12 cellular contexts compared by ENCODE assay signal in the genomic region with DNA sequence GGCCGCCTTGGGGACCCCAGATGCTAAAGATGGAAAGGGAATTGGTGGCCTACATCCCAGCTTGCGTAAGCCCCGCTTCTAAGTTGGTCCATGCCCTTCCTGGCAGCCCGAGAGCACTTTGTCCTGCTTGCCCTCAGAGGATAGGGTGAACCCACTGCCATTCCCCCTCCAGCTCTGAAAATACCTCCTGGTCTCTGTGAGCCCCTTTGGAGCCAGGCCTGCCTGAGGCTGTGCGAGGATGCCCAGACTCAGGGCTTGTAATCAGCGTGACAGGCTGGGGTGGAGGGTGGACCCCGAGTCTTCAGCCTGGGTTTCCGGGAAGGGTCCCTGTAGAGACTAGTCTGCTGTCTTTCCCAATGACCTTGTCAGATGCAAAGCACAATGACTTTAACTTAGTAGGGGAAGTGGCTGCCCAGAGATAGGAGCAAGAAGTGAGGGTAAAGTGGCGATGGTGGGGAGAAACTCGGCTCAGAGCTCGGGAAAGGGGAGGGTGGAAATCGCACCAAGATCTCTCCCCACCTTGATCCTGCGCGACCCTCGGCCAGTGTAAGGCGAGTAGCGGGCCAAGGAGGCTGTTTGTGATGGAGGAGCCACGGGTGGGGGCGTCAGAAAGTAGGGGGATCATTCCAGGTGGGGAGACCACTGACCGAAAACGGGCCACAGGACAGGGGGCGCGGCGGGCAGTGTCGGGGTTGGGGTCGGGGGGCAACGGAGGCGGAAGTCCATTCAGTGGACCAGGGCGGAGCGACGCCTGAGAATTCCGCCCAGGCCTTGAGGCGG. TPM values are rescaled to one million over a fixed set of nuclear protein-coding genes. Genes with fewer than 3 reads are reported as not detected.
A peak's percentile ranks its signal among the peaks of the same experiment; 100 is the strongest.
DNase-seq lines count a peak whose midpoint lies in the region; ATAC-seq and TF ChIP-seq lines count a peak whose summit lies in the region.
"Had no signal": no experiment of that assay in that cellular context is flagged by ENCODE, and none has a peak within 500 bp of the region (broad histone marks: within the 10 kb centered on the region; RNA-seq: fewer than 3 reads in every experiment).

No MANE protein-coding gene starts in this region.

- H4K20me1 ChIP-seq in HCT116 (ENCODE audit: insufficient read depth): no peaks in the 10 kb centered on the region

- H3K9me3 ChIP-seq in CD8-positive, alpha-beta T cell (ENCODE audit: low read length): no peaks in the 10 kb centered on the region
- H3K9me3 ChIP-seq in HCT116 (ENCODE audit: control insufficient read depth in 1 of 2, insufficient read depth in 1 of 2, low read depth in 1 of 2, low read length in 2 of 2): no peaks in the 10 kb centered on the region
- H3K9me3 ChIP-seq in ectodermal cell (ENCODE audit: control insufficient read depth, low read length): no peaks in the 10 kb centered on the region
- no peaks in the 10 kb centered on the region for H3K9me3 ChIP-seq in lower lobe of right lung
- H3K9me3 ChIP-seq: ascending aorta, gastroesophageal sphincter, SK-N-SH had no signal

- RAD21 ChIA-PET in HCT116 (lab: Charles Lee; ENCODE audit: low non-redundant PET in 1 of 2, low total read pairs in 2 of 2, uncharacterized antibody in 2 of 2, unreplicated experiment in 2 of 2): no interaction called here

- H3K36me3 ChIP-seq in CD8-positive, alpha-beta T cell (ENCODE audit: insufficient read depth, low read length): no peaks in the 10 kb centered on the region
- H3K36me3 ChIP-seq in HCT116 (ENCODE audit: control insufficient read depth in 1 of 2, insufficient read depth in 2 of 2, low read length in 2 of 2) (no peaks in the 10 kb centered on the region), ectodermal cell (ENCODE audit: control insufficient read depth, insufficient read depth, low read length) (no peaks in the 10 kb centered on the region), lower lobe of right lung (no peaks in the 10 kb centered on the region)
- H3K36me3 ChIP-seq: ascending aorta, gastroesophageal sphincter had no signal

- ATAC-seq in CD8-positive, alpha-beta T cell: no peak
- no peak for ATAC-seq in HCT116
- no peak for ATAC-seq in lower lobe of right lung
- ATAC-seq: gastroesophageal sphincter, natural killer cell had no signal

- H3K27ac Mint-ChIP-seq in CD8-positive, alpha-beta T cell: no peak overlapping the region
- H3K27ac Mint-ChIP-seq in neural crest cell (ENCODE audit: unreplicated experiment): peak overlapping the region; percentile 86
- H3K27ac Mint-ChIP-seq: CD4-positive, alpha-beta T cell; natural killer cell had no signal

- no peaks in the 10 kb centered on the region for H3K79me2 ChIP-seq in HCT116 (ENCODE audit: insufficient read depth, low read length)

- DNase-seq in CD8-positive, alpha-beta T cell: no peak
- no peak for DNase-seq in HCT116 (ENCODE audit: low read depth, low spot score)
- DNase-seq in neural crest cell (ENCODE audit: low read depth, low spot score): no peak
- no peak for DNase-seq in lower lobe of right lung
- DNase-seq in NCI-H187 treated with DMSO at 0.1 percent for 48 hours (lab: John Stamatoyannopoulos, UW): no peak
- DNase-seq in GOT3 (lab: John Stamatoyannopoulos, UW): no peak
- DNase-seq: CD4-positive, alpha-beta T cell; natural killer cell had no signal

- H3K4me3 ChIP-seq in CD8-positive, alpha-beta T cell (ENCODE audit: low read depth, low read length): no peak overlapping the region
- H3K4me3 ChIP-seq in HCT116 (replicated peaks in 1 of 2; ENCODE audit: low read depth in 1 of 2, low read length in 2 of 2): no peak overlapping the region
- H3K4me3 ChIP-seq in ectodermal cell (ENCODE audit: insufficient read depth, low read depth, low read length): no peak overlapping the region
- no peak overlapping the region for H3K4me3 ChIP-seq in lower lobe of right lung

- H2AFZ ChIP-seq in HCT116 (ENCODE audit: low read depth, low read length, poor library complexity, severe bottlenecking): no peak overlapping the region

- TF ChIP-seq RAD21 in HCT116 (IDR thresholded peaks at IDR 0.05; ENCODE audit: low read depth): no peak

- H3K4me1 ChIP-seq in CD8-positive, alpha-beta T cell (ENCODE audit: insufficient read depth, low read length): peaks cover 9% of the 10 kb centered on the region
- H3K4me1 ChIP-seq in HCT116 (ENCODE audit: control insufficient read depth in 1 of 2, insufficient read depth in 2 of 2, low read length in 2 of 2) (peaks cover 11 to 48% of the 10 kb centered on the region in 2 experiments; a peak in 3 of 4 replicates), ectodermal cell (ENCODE audit: control insufficient read depth, insufficient read depth, low read length) (peaks cover 37% of the 10 kb centered on the region), lower lobe of right lung (peaks cover 21% of the 10 kb centered on the region)

- H3K9ac ChIP-seq in HCT116 (ENCODE audit: low read length): 0 out of 2 replicates have a peak overlapping the region, but pooled peaks have one; percentile 35
- H3K9ac ChIP-seq: SK-N-SH had no signal

- no peaks in the 10 kb centered on the region for H3K36me3 Mint-ChIP-seq in CD8-positive, alpha-beta T cell
- no peaks in the 10 kb centered on the region for H3K36me3 Mint-ChIP-seq in neural crest cell (ENCODE audit: low read depth)
- H3K36me3 Mint-ChIP-seq: natural killer cell had no signal

- peaks cover 34% of the 10 kb centered on the region for H3K27me3 ChIP-seq in CD8-positive, alpha-beta T cell (ENCODE audit: insufficient read depth, low read length)
- H3K27me3 ChIP-seq in HCT116 (ENCODE audit: insufficient read depth, low read length) (no peaks in the 10 kb centered on the region), ectodermal cell (ENCODE audit: control insufficient read depth, insufficient read depth, low read length, poor library complexity, severe bottlenecking) (peaks cover 52% of the 10 kb centered on the region), lower lobe of right lung (ENCODE audit: low read depth) (peaks cover 72% of the 10 kb centered on the region)

- H3K9me3 Mint-ChIP-seq in CD8-positive, alpha-beta T cell: no peaks in the 10 kb centered on the region
- H3K9me3 Mint-ChIP-seq in neural crest cell: no peaks in the 10 kb centered on the region
- H3K9me3 Mint-ChIP-seq: CD4-positive, alpha-beta T cell; natural killer cell had no signal

- 15% methylated on average over 33 of the region's 33 CpGs for WGBS in ectodermal cell, 2 experiments

- POLR2A ChIA-PET in CD8-positive, alpha-beta T cell (lab: Charles Lee): no interaction called here
- POLR2A ChIA-PET in HCT116 (lab: Charles Lee): no interaction called here

- H3K4me1 Mint-ChIP-seq in CD8-positive, alpha-beta T cell (ENCODE audit: low read depth): peaks cover 6% of the 10 kb centered on the region
- H3K4me1 Mint-ChIP-seq in neural crest cell: peaks cover 42% of the 10 kb centered on the region

- H3K9me2 ChIP-seq in HCT116 (ENCODE audit: insufficient read depth): no peaks in the 10 kb centered on the region
- H3K9me2 ChIP-seq: SK-N-SH had no signal

- no TSS peak for BruUV-seq in HCT116 (replicated peaks; lab: Mats Ljungman, UMichigan)

- TF ChIP-seq CTCF in CD8-positive, alpha-beta T cell (IDR thresholded peaks at IDR 0.05): no peak
- TF ChIP-seq CTCF in HCT116 (IDR thresholded peaks at IDR 0.05 in 2 of 3, conservative IDR thresholded peaks at IDR 0.05 in 1 of 3; ENCODE audit: borderline replicate concordance in 1 of 3, insufficient read depth in 1 of 3, low read depth in 2 of 3, low read length in 2 of 3) (no peak), neural crest cell (conservative IDR thresholded peaks at IDR 0.05) (no peak), lower lobe of right lung (IDR thresholded peaks at IDR 0.05) (no peak)

- intact Hi-C loops in CD8-positive, alpha-beta T cell (cut with DNase I, micrococcal nuclease): loop anchor here in 1 of 2 experiments (5.0 to 10.0 kb wide), 2 partner anchors 199 to 464 kb away; a partner anchor contains a TSS
- intact Hi-C loops in HCT116 (cut with micrococcal nuclease): no loop called here
- intact Hi-C loops in lower lobe of right lung (cut with DNase I): no loop called here

- CTCF ChIA-PET in CD8-positive, alpha-beta T cell (lab: Charles Lee): interaction anchor here (3.3 kb wide), 1 partner anchor 164 kb away, joined by 14 read pairs; no protein-coding TSS in a partner anchor
- CTCF ChIA-PET in HCT116 (lab: Charles Lee): interaction anchor here (0.9 to 2.0 kb wide), 2 partner anchors 37 to 132 kb away, joined by 4 to 11 read pairs; no protein-coding TSS in a partner anchor

- peaks cover 39% of the 10 kb centered on the region for H3K27me3 Mint-ChIP-seq in CD8-positive, alpha-beta T cell (ENCODE audit: low read depth)
- peaks cover 50% of the 10 kb centered on the region for H3K27me3 Mint-ChIP-seq in neural crest cell (ENCODE audit: low read depth)

- H3K4me3 Mint-ChIP-seq in CD8-positive, alpha-beta T cell: peak overlapping the region; percentile 30
- peak overlapping the region; percentile 87 for H3K4me3 Mint-ChIP-seq in neural crest cell
- H3K4me3 Mint-ChIP-seq: CD4-positive, alpha-beta T cell; natural killer cell had no signal

- H3K27ac ChIP-seq in CD8-positive, alpha-beta T cell (ENCODE audit: low read depth, low read length): no peak overlapping the region
- H3K27ac ChIP-seq in HCT116 (ENCODE audit: low read depth, low read length) (no peak overlapping the region), ectodermal cell (ENCODE audit: insufficient read depth, low read depth, low read length, poor library complexity, severe bottlenecking) (peak overlapping the region; percentile 91), lower lobe of right lung (no peak overlapping the region)
- H3K27ac ChIP-seq: ascending aorta, gastroesophageal sphincter had no signal

- H3K4me2 ChIP-seq in HCT116 (ENCODE audit: low read length): peak overlapping the region; percentile 71
- H3K4me2 ChIP-seq: SK-N-SH had no signal

- TF ChIP-seq POLR2A in HCT116 (IDR thresholded peaks at IDR 0.05; ENCODE audit: borderline replicate concordance, extremely low read depth, insufficient read depth, insufficient read length): no peak

RNA-seq across cellular contexts. Expression of a gene that starts 2.7 kb away (rescaled TPM):
- total RNA-seq in CD8-positive, alpha-beta T cell: not detected
- not detected for total RNA-seq in HCT116 (2021; ENCODE audit: unreplicated experiment)
- polyA plus RNA-seq in HCT116 (2012): not detected in 2 replicates
- 22.3 TPM for polyA plus RNA-seq in ectodermal cell (2013, experiment 1 of 4)
- 28.2 TPM for polyA plus RNA-seq in ectodermal cell (2013, experiment 2 of 4)
- polyA plus RNA-seq in ectodermal cell (2013, experiment 3 of 4): 53.8 TPM
- polyA plus RNA-seq in ectodermal cell (2013, experiment 4 of 4): 47.1 TPM
- total RNA-seq in neural crest cell: 23.6 and 25.2 TPM in 2 replicates
- not detected for total RNA-seq in lower lobe of right lung
- total RNA-seq: ascending aorta; CD4-positive, alpha-beta T cell; gastroesophageal sphincter; natural killer cell had no signal
- polyA plus RNA-seq: SK-N-SH had no signal

RNA-seq across cellular contexts. Expression of a gene that starts 5.5 kb away (rescaled TPM):
- 1 to 10 TPM; 1.7 to 2.2 TPM for total RNA-seq in CD8-positive, alpha-beta T cell
- total RNA-seq in HCT116 (2021; ENCODE audit: unreplicated experiment) (70.9 TPM), neural crest cell (85.4 and 92.8 TPM in 2 replicates), lower lobe of right lung (49.0 TPM)
- 33.0 and 41.7 TPM in 2 replicates for polyA plus RNA-seq in HCT116 (2012)
- polyA plus RNA-seq in ectodermal cell (2013, experiment 1 of 4): 107 TPM
- 123 TPM for polyA plus RNA-seq in ectodermal cell (2013, experiment 2 of 4)
- 81.1 TPM for polyA plus RNA-seq in ectodermal cell (2013, experiment 3 of 4)
- 84.0 TPM for polyA plus RNA-seq in ectodermal cell (2013, experiment 4 of 4)

RNA-seq across cellular contexts. Expression of a gene that starts 19.6 kb away (rescaled TPM):
- total RNA-seq in CD8-positive, alpha-beta T cell: under 1 TPM; 0.61 to 0.65 TPM
- 6.1 TPM for total RNA-seq in HCT116 (2021; ENCODE audit: unreplicated experiment)
- polyA plus RNA-seq in HCT116 (2012): 3.6 and 3.9 TPM in 2 replicates
- polyA plus RNA-seq in ectodermal cell (2013, experiment 1 of 4): 28.1 TPM
- polyA plus RNA-seq in ectodermal cell (2013, experiment 2 of 4): 36.8 TPM
- 31.6 TPM for polyA plus RNA-seq in ectodermal cell (2013, experiment 3 of 4)
- polyA plus RNA-seq in ectodermal cell (2013, experiment 4 of 4): 34.9 TPM
- total RNA-seq in neural crest cell: 28.1 and 28.7 TPM in 2 replicates
- 16.6 TPM for total RNA-seq in lower lobe of right lung

RNA-seq across cellular contexts. Expression of a gene that starts 35.4 kb away (rescaled TPM):
- total RNA-seq in CD8-positive, alpha-beta T cell: 1 to 10 TPM; 5.1 to 5.2 TPM
- total RNA-seq in HCT116 (2021; ENCODE audit: unreplicated experiment) (61.2 TPM), neural crest cell (3.8 and 4.9 TPM in 2 replicates), lower lobe of right lung (14.0 TPM)
- polyA plus RNA-seq in HCT116 (2012): 28.4 and 32.1 TPM in 2 replicates
- polyA plus RNA-seq in ectodermal cell (2013, experiment 1 of 4): 3.7 TPM
- polyA plus RNA-seq in ectodermal cell (2013, experiment 2 of 4): 5.1 TPM
- 2.0 TPM for polyA plus RNA-seq in ectodermal cell (2013, experiment 3 of 4)
- polyA plus RNA-seq in ectodermal cell (2013, experiment 4 of 4): 4.0 TPM

RNA-seq across cellular contexts. Expression of a gene that starts 41.9 kb away (rescaled TPM):
- total RNA-seq in CD8-positive, alpha-beta T cell: 100 to 1,000 TPM; 565 to 567 TPM
- total RNA-seq in HCT116 (2021; ENCODE audit: unreplicated experiment) (456 TPM), neural crest cell (479 and 516 TPM in 2 replicates), lower lobe of right lung (317 TPM)
- polyA plus RNA-seq in HCT116 (2012): 563 and 639 TPM in 2 replicates
- 542 TPM for polyA plus RNA-seq in ectodermal cell (2013, experiment 1 of 4)
- 587 TPM for polyA plus RNA-seq in ectodermal cell (2013, experiment 2 of 4)
- 400 TPM for polyA plus RNA-seq in ectodermal cell (2013, experiment 3 of 4)
- 452 TPM for polyA plus RNA-seq in ectodermal cell (2013, experiment 4 of 4)

Comparison
In these comparisons a context has a peak if more than half of its experiments do, and no peak if none do; other contexts are left out.
1. RNA of a gene that starts 2.7 kb away (total RNA-seq): 23.6 to 25.2 TPM in neural crest cell; not detected in HCT116 (single experiment), not detected in CD8-positive, alpha-beta T cell and not detected in lower lobe of right lung (single experiment); every median in the first group is over 10 times any median in the second.
2. RNA of a gene that starts 5.5 kb away (total RNA-seq): 85.4 to 92.8 TPM in neural crest cell, 70.9 TPM in HCT116 (single experiment) and 49.0 TPM in lower lobe of right lung (single experiment); 1.7 to 2.2 TPM in CD8-positive, alpha-beta T cell; every median in the first group is over 10 times any median in the second.